Comparison of ENCODE assay signal across 22 cellular contexts in genomic region chr20:63619505-63619904, GRCh38.
"Had no signal": no experiment of that assay in that cellular context is flagged by ENCODE, and none has a peak within 500 bp of the region (broad histone marks: within the 10 kb centered on the region; RNA-seq: fewer than 3 reads in every experiment).

No MANE protein-coding gene starts in this region.

- H3K4me1 ChIP-seq: breast epithelium, suprapubic skin had no signal

- H3K27me3 ChIP-seq: breast epithelium, hepatocyte, suprapubic skin had no signal

- H3K27ac Mint-ChIP-seq: activated naive CD4-positive, alpha-beta T cell treated with anti-CD3 and anti-CD28 coated beads, Interleukin-2, amount 50 U/mL, for 24 hours; activated T-cell treated with anti-CD3 and anti-CD28 coated beads, Interleukin-2, amount 50 U/mL, for 72 hours; mesothelial cell of epicardium; natural killer cell treated with Interleukin-12 subunit alpha and Interleukin-12 subunit beta and Interleukin-15 and Interleukin-18, amount 100 ng/mL, for 72 hours; stimulated activated naive CD8-positive, alpha-beta T cell treated with anti-CD3 and anti-CD28 coated beads, Interleukin-15, Interleukin-2, amounts not matched to agents 100 ng/mL and 50 ng/mL, for 24 hours had no signal

- ATAC-seq: activated T-cell treated with anti-CD3 and anti-CD28 coated beads, Interleukin-2, amount 50 U/mL, for 72 hours; left colon; natural killer cell treated with Interleukin-12 subunit alpha and Interleukin-12 subunit beta and Interleukin-15 and Interleukin-18, amount 100 ng/mL, for 72 hours had no signal

- FAIRE-seq: astrocyte, islet of Langerhans had no signal

- H3K4me3 Mint-ChIP-seq: activated naive CD4-positive, alpha-beta T cell treated with anti-CD3 and anti-CD28 coated beads, Interleukin-2, amount 50 U/mL, for 24 hours; activated T-cell treated with anti-CD3 and anti-CD28 coated beads, Interleukin-2, amount 50 U/mL, for 72 hours; mesothelial cell of epicardium; natural killer cell treated with Interleukin-12 subunit alpha and Interleukin-12 subunit beta and Interleukin-15 and Interleukin-18, amount 100 ng/mL, for 72 hours; stimulated activated naive CD8-positive, alpha-beta T cell treated with anti-CD3 and anti-CD28 coated beads, Interleukin-15, Interleukin-2, amounts not matched to agents 100 ng/mL and 50 ng/mL, for 24 hours had no signal

- H3K4me3 ChIP-seq: breast epithelium, hepatocyte, lung, suprapubic skin had no signal

- H3K36me3 ChIP-seq: breast epithelium had no signal

- H3K4me2 ChIP-seq: hepatocyte had no signal

- H3K27ac ChIP-seq: breast epithelium, hepatocyte, suprapubic skin had no signal

- H3K27me3 Mint-ChIP-seq: activated naive CD4-positive, alpha-beta T cell treated with anti-CD3 and anti-CD28 coated beads, Interleukin-2, amount 50 U/mL, for 24 hours; natural killer cell treated with Interleukin-12 subunit alpha and Interleukin-12 subunit beta and Interleukin-15 and Interleukin-18, amount 100 ng/mL, for 72 hours; stimulated activated naive CD8-positive, alpha-beta T cell treated with anti-CD3 and anti-CD28 coated beads, Interleukin-15, Interleukin-2, amounts not matched to agents 100 ng/mL and 50 ng/mL, for 24 hours had no signal

- DNase-seq: activated CD4-positive, alpha-beta T cell treated with anti-CD3 and anti-CD28 coated beads, Interleukin-2, amount 50 U/mL, for 1 hour; activated CD4-positive, CD25-positive, alpha-beta regulatory T cell treated with anti-CD3 and anti-CD28 coated beads, Interleukin-2, amount 50 U/mL, for 72 hours; activated CD8-positive, alpha-beta memory T cell treated with anti-CD3 and anti-CD28 coated beads for 24 hours; activated CD8-positive, alpha-beta memory T cell treated with anti-CD3 and anti-CD28 coated beads, Interleukin-2, amount 50 U/mL, for 48 hours; activated effector memory CD4-positive, alpha-beta T cell treated with anti-CD3 and anti-CD28 coated beads, Interleukin-2, amount 50 U/mL, for 16 hours; activated T-cell treated with anti-CD3 and anti-CD28 coated beads, Interleukin-2, amount 50 U/mL, for 72 hours; dermis blood vessel endothelial cell; effector memory CD4-positive, alpha-beta T cell; left colon; occipital lobe; T1000; trophoblast cell had no signal

- H3K4me1 Mint-ChIP-seq: mesothelial cell of epicardium had no signal

- H3K9me3 ChIP-seq: breast epithelium, suprapubic skin had no signal

- H3K9me3 Mint-ChIP-seq: activated naive CD4-positive, alpha-beta T cell treated with anti-CD3 and anti-CD28 coated beads, Interleukin-2, amount 50 U/mL, for 24 hours; mesothelial cell of epicardium; natural killer cell treated with Interleukin-12 subunit alpha and Interleukin-12 subunit beta and Interleukin-15 and Interleukin-18, amount 100 ng/mL, for 72 hours; stimulated activated naive CD8-positive, alpha-beta T cell treated with anti-CD3 and anti-CD28 coated beads, Interleukin-15, Interleukin-2, amounts not matched to agents 100 ng/mL and 50 ng/mL, for 24 hours had no signal

- H2AFZ ChIP-seq: hepatocyte had no signal
